Comparison of ENCODE assay signal across 15 cellular contexts in the genomic region with DNA sequence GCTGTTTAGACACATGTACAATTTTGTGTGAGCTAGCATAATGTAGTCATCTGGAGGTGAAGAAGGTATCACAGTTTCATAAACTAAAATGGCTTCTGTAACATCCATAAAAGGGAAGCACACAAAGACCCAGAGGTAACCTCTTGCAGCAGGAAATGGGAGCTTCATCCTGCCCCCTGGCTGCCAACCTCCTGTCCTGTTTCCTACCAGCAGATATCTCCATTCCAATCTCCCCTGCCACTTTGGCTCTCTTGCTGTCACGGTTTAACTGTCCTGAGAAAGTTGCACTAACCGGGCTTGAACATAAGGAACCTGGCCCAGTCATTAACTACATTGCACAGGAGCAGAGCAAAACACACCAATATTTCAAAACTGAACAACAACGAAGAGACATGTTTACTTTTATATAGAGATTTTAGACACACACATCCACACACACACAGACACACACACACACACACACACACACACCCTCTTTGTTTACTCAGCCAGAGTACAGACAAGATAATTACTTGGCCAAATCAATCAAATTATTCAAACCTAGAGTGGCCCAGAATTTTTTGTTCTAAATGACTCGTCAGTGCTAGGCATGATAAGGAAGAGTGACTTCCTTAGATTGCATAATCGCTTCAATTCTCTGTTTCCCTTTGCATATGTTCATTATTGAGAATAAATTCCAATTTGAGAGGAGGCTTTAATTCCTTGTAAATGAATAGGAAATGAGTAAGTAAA. TPM values are rescaled to one million over a fixed set of nuclear protein-coding genes. Genes with fewer than 3 reads are reported as not detected.
DNase-seq lines count a peak whose midpoint lies in the region; ATAC-seq lines count a peak whose summit lies in the region.
"Had no signal": no experiment of that assay in that cellular context is flagged by ENCODE, and none has a peak within 500 bp of the region (broad histone marks: within the 10 kb centered on the region; RNA-seq: fewer than 3 reads in every experiment).

No MANE protein-coding gene starts in this region.

- intact Hi-C loops in activated CD4-positive, alpha-beta memory T cell treated with anti-CD3 and anti-CD28 coated beads for 36 hours (cut with micrococcal nuclease): no loop called here

- CTCF ChIA-PET in activated CD4-positive, alpha-beta memory T cell treated with anti-CD3 and anti-CD28 coated beads for 36 hours (lab: Charles Lee): interaction anchor here (0.7 kb wide), 1 partner anchor 192 kb away, joined by 4 read pairs; no protein-coding TSS in a partner anchor
- CTCF ChIA-PET in activated CD4-positive, alpha-beta memory T cell treated with anti-CD3 and anti-CD28 coated beads, Interleukin-2, amount 10 ng/mL, durations not matched to agents 7 days and 5 days (lab: Charles Lee): no interaction called here

- POLR2A ChIA-PET in activated CD4-positive, alpha-beta memory T cell treated with anti-CD3 and anti-CD28 coated beads for 36 hours (lab: Charles Lee): no interaction called here
- POLR2A ChIA-PET in activated CD4-positive, alpha-beta memory T cell treated with anti-CD3 and anti-CD28 coated beads, Interleukin-2, amount 10 ng/mL, durations not matched to agents 7 days and 5 days (lab: Charles Lee): no interaction called here

- H3K36me3 Mint-ChIP-seq in activated CD4-positive, alpha-beta memory T cell treated with anti-CD3 and anti-CD28 coated beads for 36 hours: peaks cover 9% of the 10 kb centered on the region
- H3K36me3 Mint-ChIP-seq in activated CD4-positive, alpha-beta memory T cell treated with anti-CD3 and anti-CD28 coated beads, Interleukin-2, amount 10 ng/mL, durations not matched to agents 7 days and 5 days (ENCODE audit: low read depth): no peaks in the 10 kb centered on the region
- H3K36me3 Mint-ChIP-seq: IgD-negative memory B cell had no signal

- peak; percentile 11 for DNase-seq in activated CD4-positive, alpha-beta memory T cell treated with anti-CD3 and anti-CD28 coated beads for 36 hours
- DNase-seq in activated CD4-positive, alpha-beta memory T cell treated with anti-CD3 and anti-CD28 coated beads, Interleukin-2, amount 10 ng/mL, durations not matched to agents 7 days and 5 days: no peak
- DNase-seq in KBM-7 (peak; percentile 49), cerebellar cortex (ENCODE audit: low spot score) (peak; percentile 21), lung microvascular endothelial cell (ENCODE audit: low read depth in 2 of 2) (peak; percentile 61 to 85), T1000 (lab: John Stamatoyannopoulos, UW) (no peak)
- DNase-seq: activated CD4-positive, alpha-beta T cell treated with anti-CD3 and anti-CD28 coated beads for 4 hours; activated gamma-delta T cell treated with Interleukin-2 at 50 U/mL for 16 hours; dorsolateral prefrontal cortex; NCI-H345; sigmoid colon; tibial artery had no signal

- no peaks in the 10 kb centered on the region for H3K4me1 Mint-ChIP-seq in activated CD4-positive, alpha-beta memory T cell treated with anti-CD3 and anti-CD28 coated beads for 36 hours (ENCODE audit: low read depth)
- H3K4me1 Mint-ChIP-seq in activated CD4-positive, alpha-beta memory T cell treated with anti-CD3 and anti-CD28 coated beads, Interleukin-2, amount 10 ng/mL, durations not matched to agents 7 days and 5 days: peaks cover 2% of the 10 kb centered on the region

- in situ Hi-C loops in KBM-7 (cut with MboI; ENCODE audit: low pct_unique_long_range_greater_than_20kb, low sequenced_read_pairs): no loop called here

- no peak for ATAC-seq in GM19463 (IDR thresholded peaks at IDR 0.05; ENCODE audit: unreplicated experiment)
- ATAC-seq in HG03095 (IDR thresholded peaks at IDR 0.05; ENCODE audit: unreplicated experiment): no peak

- H3K27ac Mint-ChIP-seq in activated CD4-positive, alpha-beta memory T cell treated with anti-CD3 and anti-CD28 coated beads for 36 hours: no peak overlapping the region
- no peak overlapping the region for H3K27ac Mint-ChIP-seq in activated CD4-positive, alpha-beta memory T cell treated with anti-CD3 and anti-CD28 coated beads, Interleukin-2, amount 10 ng/mL, durations not matched to agents 7 days and 5 days
- H3K27ac Mint-ChIP-seq: IgD-negative memory B cell had no signal

- H3K9me3 Mint-ChIP-seq in activated CD4-positive, alpha-beta memory T cell treated with anti-CD3 and anti-CD28 coated beads for 36 hours: no peaks in the 10 kb centered on the region
- H3K9me3 Mint-ChIP-seq in activated CD4-positive, alpha-beta memory T cell treated with anti-CD3 and anti-CD28 coated beads, Interleukin-2, amount 10 ng/mL, durations not matched to agents 7 days and 5 days: no peaks in the 10 kb centered on the region
- H3K9me3 Mint-ChIP-seq: IgD-negative memory B cell had no signal

- H3K4me3 Mint-ChIP-seq in activated CD4-positive, alpha-beta memory T cell treated with anti-CD3 and anti-CD28 coated beads for 36 hours: no peak overlapping the region
- no peak overlapping the region for H3K4me3 Mint-ChIP-seq in activated CD4-positive, alpha-beta memory T cell treated with anti-CD3 and anti-CD28 coated beads, Interleukin-2, amount 10 ng/mL, durations not matched to agents 7 days and 5 days
- H3K4me3 Mint-ChIP-seq: IgD-negative memory B cell had no signal

- no peaks in the 10 kb centered on the region for H3K27me3 Mint-ChIP-seq in activated CD4-positive, alpha-beta memory T cell treated with anti-CD3 and anti-CD28 coated beads for 36 hours
- H3K27me3 Mint-ChIP-seq in activated CD4-positive, alpha-beta memory T cell treated with anti-CD3 and anti-CD28 coated beads, Interleukin-2, amount 10 ng/mL, durations not matched to agents 7 days and 5 days: no peaks in the 10 kb centered on the region
- H3K27me3 Mint-ChIP-seq: IgD-negative memory B cell had no signal

RNA-seq across cellular contexts. Expression of a gene that starts 24.2 kb away (rescaled TPM):
- total RNA-seq in activated CD4-positive, alpha-beta memory T cell treated with anti-CD3 and anti-CD28 coated beads for 36 hours: 1 to 10 TPM; 9.0 to 9.7 TPM
- 1 to 10 TPM; 4.1 to 4.5 TPM for total RNA-seq in activated CD4-positive, alpha-beta memory T cell treated with anti-CD3 and anti-CD28 coated beads, Interleukin-2, amount 10 ng/mL, durations not matched to agents 7 days and 5 days
- 38.6 and 108 TPM in 2 replicates for total RNA-seq in lung microvascular endothelial cell

Comparison
In these comparisons a context has a peak if more than half of its experiments do, and no peak if none do; other contexts are left out.
1. DNase-seq: peak in activated CD4-positive, alpha-beta memory T cell treated with anti-CD3 and anti-CD28 coated beads for 36 hours (single experiment), KBM-7 (single experiment), cerebellar cortex (single experiment) and lung microvascular endothelial cell (2 of 2); none in activated CD4-positive, alpha-beta memory T cell treated with anti-CD3 and anti-CD28 coated beads, Interleukin-2, amount 10 ng/mL, durations not matched to agents 7 days and 5 days (single experiment) and T1000 (single experiment).